Comparison of ENCODE assay signal across 22 cellular contexts in genomic region chr21:27646691-27647090, GRCh38.
DNase-seq lines count a peak whose midpoint lies in the region; TF ChIP-seq lines count a peak whose summit lies in the region.
"Had no signal": no experiment of that assay in that cellular context is flagged by ENCODE, and none has a peak within 500 bp of the region (broad histone marks: within the 10 kb centered on the region; RNA-seq: fewer than 3 reads in every experiment).

No MANE protein-coding gene starts in this region.

- no peaks in the 10 kb centered on the region for H3K36me3 Mint-ChIP-seq in MCF 10A (ENCODE audit: insufficient read depth, unreplicated experiment)
- H3K36me3 Mint-ChIP-seq: CD8-positive, alpha-beta T cell had no signal

- no peak overlapping the region for H3K4ac ChIP-seq in mesenchymal stem cell (ENCODE audit: low read depth in 1 of 2, low read length in 2 of 2)

- H2BK120ac ChIP-seq in mesenchymal stem cell (ENCODE audit: low read depth, low read length) = no peak overlapping the region

- H3K18ac ChIP-seq in mesenchymal stem cell (ENCODE audit: low read depth in 1 of 2, low read length in 2 of 2) = no peak overlapping the region

- no peaks in the 10 kb centered on the region for H3K79me1 ChIP-seq in mesenchymal stem cell (replicated peaks; ENCODE audit: low read length, poor library complexity, severe bottlenecking)

- no peak for TF ChIP-seq CTCF in mammary epithelial cell (conservative IDR thresholded peaks at IDR 0.05 in 1 of 2, IDR thresholded peaks at IDR 0.05 in 1 of 2; ENCODE audit: extremely low read depth in 1 of 2, insufficient read depth in 1 of 2, low read depth in 1 of 2, low read length in 2 of 2)
- no peak for TF ChIP-seq CTCF in MCF 10A (IDR thresholded peaks at IDR 0.05; ENCODE audit: unreplicated experiment)
- no peak for TF ChIP-seq CTCF in epithelial cell of esophagus (IDR thresholded peaks at IDR 0.05; ENCODE audit: insufficient read depth, low read depth, low read length, missing control alignments)
- TF ChIP-seq CTCF in WERI-Rb-1 (IDR thresholded peaks at IDR 0.05; ENCODE audit: low read depth, low read length) = no peak

- no peak overlapping the region for H3K27ac Mint-ChIP-seq in MCF 10A (ENCODE audit: low read depth, unreplicated experiment)
- H3K27ac Mint-ChIP-seq: CD8-positive, alpha-beta T cell had no signal

- H3K36me3 ChIP-seq in mammary epithelial cell (ENCODE audit: insufficient read depth, low read length) = no peaks in the 10 kb centered on the region
- H3K36me3 ChIP-seq in mesenchymal stem cell (ENCODE audit: control insufficient read depth in 1 of 2, insufficient read depth in 2 of 2, low read depth in 1 of 2, low read length in 2 of 2) = no peaks in the 10 kb centered on the region
- no peaks in the 10 kb centered on the region for H3K36me3 ChIP-seq in WERI-Rb-1
- H3K36me3 ChIP-seq: Peyer's patch, SJSA1 had no signal

- H3K27me3 Mint-ChIP-seq in MCF 10A (ENCODE audit: insufficient read depth, unreplicated experiment) = no peaks in the 10 kb centered on the region

- intact Hi-C loops in mammary epithelial cell (cut with micrococcal nuclease) (no loop called here), MCF 10A (cut with micrococcal nuclease) (no loop called here)

- H3K4me1 Mint-ChIP-seq in MCF 10A (ENCODE audit: insufficient read depth, unreplicated experiment) = peaks cover 12% of the 10 kb centered on the region

- H3K4me3 ChIP-seq in mammary epithelial cell (replicated peaks in 1 of 3; ENCODE audit: insufficient read depth in 1 of 3, low read depth in 2 of 3, low read length in 3 of 3) (no peak overlapping the region), epithelial cell of esophagus (ENCODE audit: low read length) (no peak overlapping the region), mesenchymal stem cell (ENCODE audit: insufficient read depth in 1 of 2, low read depth in 1 of 2, low read length in 2 of 2) (no peak overlapping the region), WERI-Rb-1 (ENCODE audit: low read depth, low read length) (no peak overlapping the region)
- H3K4me3 ChIP-seq: Peyer's patch, SJSA1 had no signal

- H3K23ac ChIP-seq in mesenchymal stem cell (ENCODE audit: low read length in 2 of 2) = no peak overlapping the region

- POLR2A ChIA-PET in MCF 10A (lab: Yijun Ruan, JAX) = no interaction called here

- H3K9me3 ChIP-seq in mammary epithelial cell (replicated peaks; ENCODE audit: insufficient read depth, low read length) (peaks cover 3% of the 10 kb centered on the region), mesenchymal stem cell (ENCODE audit: control insufficient read depth, low read length) (no peaks in the 10 kb centered on the region), WERI-Rb-1 (ENCODE audit: severe bottlenecking) (no peaks in the 10 kb centered on the region)
- H3K9me3 ChIP-seq: Peyer's patch, SJSA1 had no signal

- H2AFZ ChIP-seq in mammary epithelial cell (ENCODE audit: low read depth, low read length) (no peak overlapping the region), mesenchymal stem cell (ENCODE audit: low read depth, low read length) (no peak overlapping the region)

- no peak overlapping the region for H4K8ac ChIP-seq in mesenchymal stem cell (ENCODE audit: low read length)

- H4K91ac ChIP-seq in mesenchymal stem cell (ENCODE audit: low read length) = no peak overlapping the region

- H2BK15ac ChIP-seq in mesenchymal stem cell (ENCODE audit: low read depth, poor library complexity, severe bottlenecking) = no peak overlapping the region

- no peak overlapping the region for H3K4me3 Mint-ChIP-seq in MCF 10A (ENCODE audit: unreplicated experiment)
- H3K4me3 Mint-ChIP-seq: CD8-positive, alpha-beta T cell had no signal

- in situ Hi-C loops in mammary epithelial cell (cut with MboI; ENCODE audit: low sequenced_read_pairs in 2 of 2) = loop anchor here in 1 of 2 donors (5.0 kb wide), 1 partner anchor 74 kb away; no protein-coding TSS in a partner anchor

- H3K27me3 ChIP-seq in mammary epithelial cell (ENCODE audit: insufficient read depth, low read length) = no peaks in the 10 kb centered on the region
- H3K27me3 ChIP-seq in mesenchymal stem cell (ENCODE audit: control insufficient read depth in 1 of 2, insufficient read depth in 1 of 2, low read length in 2 of 2) = no peaks in the 10 kb centered on the region
- H3K27me3 ChIP-seq in WERI-Rb-1 (ENCODE audit: insufficient read depth, low read depth, severe bottlenecking) = peaks cover 63% of the 10 kb centered on the region
- H3K27me3 ChIP-seq: Peyer's patch, SJSA1 had no signal

- H3K4me2 ChIP-seq in mammary epithelial cell (ENCODE audit: insufficient read depth, low read depth, low read length) = peak overlapping the region; percentile 52
- H3K4me2 ChIP-seq in mesenchymal stem cell (ENCODE audit: low read length, poor library complexity, severe bottlenecking) = no peak overlapping the region
- H3K4me2 ChIP-seq: KMS-11 had no signal

- no peak overlapping the region for H2BK12ac ChIP-seq in mesenchymal stem cell (ENCODE audit: low read length in 2 of 2)

- dilution Hi-C loops in mammary epithelial cell (cut with HindIII; ENCODE audit: low sequenced_read_pairs) = loop anchor here (5.0 kb wide), 1 partner anchor 74 kb away; no protein-coding TSS in a partner anchor

- no peak overlapping the region for H3K14ac ChIP-seq in mesenchymal stem cell (ENCODE audit: low read length in 2 of 2)

- H2AK5ac ChIP-seq in mesenchymal stem cell (ENCODE audit: low read length, severe bottlenecking) = no peak overlapping the region

- H3K27ac ChIP-seq in mammary epithelial cell (ENCODE audit: insufficient read depth, low read depth, low read length) (peak overlapping the region; percentile 98), mesenchymal stem cell (ENCODE audit: low read length, poor library complexity, severe bottlenecking) (no peak overlapping the region), WERI-Rb-1 (no peak overlapping the region)
- H3K27ac ChIP-seq: 22Rv1, KMS-11, Peyer's patch, SJSA1 had no signal

- no peaks in the 10 kb centered on the region for H4K20me1 ChIP-seq in mammary epithelial cell (ENCODE audit: insufficient read depth, low read length)

- CTCF ChIA-PET in mammary epithelial cell (lab: Charles Lee; ENCODE audit: low non-redundant PET) (no interaction called here), MCF 10A (lab: Yijun Ruan, JAX) (interaction anchor here (0.7 kb wide), 1 partner anchor 1041 kb away, joined by 3 read pairs; no protein-coding TSS in a partner anchor)

- TSS peak; percentile 94 for BruUV-seq in mammary epithelial cell (replicated peaks; lab: Mats Ljungman, UMichigan)
- no TSS peak for BruUV-seq in MCF 10A (replicated peaks; lab: Mats Ljungman, UMichigan)

- H2BK5ac ChIP-seq in mesenchymal stem cell (ENCODE audit: low read depth, low read length, poor library complexity, severe bottlenecking) = no peak overlapping the region

- H3K79me2 ChIP-seq in mammary epithelial cell (ENCODE audit: insufficient read depth, low read length) = no peaks in the 10 kb centered on the region

- H3K4me1 ChIP-seq in mammary epithelial cell (ENCODE audit: insufficient read depth, low read length) (peaks cover 41% of the 10 kb centered on the region), mesenchymal stem cell (ENCODE audit: control insufficient read depth, insufficient read depth, low read depth, low read length) (no peaks in the 10 kb centered on the region)
- H3K4me1 ChIP-seq: Peyer's patch had no signal

- H3K9ac ChIP-seq in mammary epithelial cell (ENCODE audit: insufficient read depth, low read length) (no peak overlapping the region), mesenchymal stem cell (ENCODE audit: low read length) (peak overlapping the region; percentile 85)
- H3K9ac ChIP-seq: KMS-11 had no signal

- DNase-seq in mammary epithelial cell (peak; percentile 55), MCF 10A (ENCODE audit: unreplicated experiment) (no peak), epithelial cell of esophagus (ENCODE audit: low read depth) (peak; percentile 29), mesenchymal stem cell (no peak), HK-2 (ENCODE audit: unreplicated experiment) (no peak), WERI-Rb-1 (no peak), dedifferentiated amniotic fluid mesenchymal stem cell (ENCODE audit: extremely low spot score) (no peak)
- no peak for DNase-seq in effector CD4-positive, alpha-beta T cell
- DNase-seq: AML-193; C1 segment of cervical spinal cord; CD8-positive, alpha-beta T cell; DND-41; GOT3; NCI-H1694; NCI-H2081; NCI-H2171; NCI-H446; NCI-H526; Peyer's patch had no signal

- H3K9me3 Mint-ChIP-seq in MCF 10A (ENCODE audit: unreplicated experiment) = no peaks in the 10 kb centered on the region

Comparison
In these comparisons a context has a peak if more than half of its experiments do, and no peak if none do; other contexts are left out.
1. DNase-seq: peak in mammary epithelial cell (single experiment) and epithelial cell of esophagus (single experiment); none in MCF 10A (single experiment), mesenchymal stem cell (single experiment), HK-2 (single experiment), WERI-Rb-1 (single experiment), dedifferentiated amniotic fluid mesenchymal stem cell (single experiment) and effector CD4-positive, alpha-beta T cell (single experiment).